ENCODE assay signal across 15 cellular contexts in the genomic region with DNA sequence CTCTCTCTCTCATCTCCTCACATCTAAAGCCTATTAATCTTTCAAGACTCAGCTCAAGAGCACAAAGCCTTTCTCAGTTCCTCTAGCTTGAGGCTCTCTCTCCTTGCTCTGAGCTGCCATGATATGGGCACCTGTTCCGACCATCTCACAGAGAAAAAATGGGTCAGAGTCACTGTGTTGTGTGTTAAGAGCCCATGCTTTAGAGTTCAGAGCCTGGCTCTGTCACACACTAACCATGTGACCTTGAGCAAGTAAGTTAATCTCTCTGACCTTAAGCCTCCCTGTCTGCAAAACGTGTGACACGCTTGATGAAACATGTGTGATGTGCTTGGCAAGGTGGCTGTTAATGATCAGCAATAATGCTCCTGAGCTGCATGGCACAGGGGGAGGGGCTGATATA.
DNase-seq lines count a peak whose midpoint lies in the region; ATAC-seq lines count a peak whose summit lies in the region.
"Had no signal": no experiment of that assay in that cellular context is flagged by ENCODE, and none has a peak within 500 bp of the region (broad histone marks: within the 10 kb centered on the region; RNA-seq: fewer than 3 reads in every experiment).

No MANE protein-coding gene starts in this region.

- H3K4me3 Mint-ChIP-seq in memory B cell, result peak overlapping the region; percentile 31
- H3K4me3 Mint-ChIP-seq: CD8-positive, alpha-beta T cell had no signal

- DNase-seq in NCI-H82 treated with DMSO at 0.1 percent for 48 hours (lab: John Stamatoyannopoulos, UW; ENCODE audit: unreplicated experiment) (peak; percentile 57), memory B cell (ENCODE audit: low spot score in 2 of 2) (no peak), NK-92 (lab: John Stamatoyannopoulos, UW; ENCODE audit: unreplicated experiment) (no peak), substantia nigra (lab: John Stamatoyannopoulos, UW) (no peak), NCI-H1694 (lab: John Stamatoyannopoulos, UW) (no peak)
- DNase-seq: activated effector memory CD4-positive, alpha-beta T cell treated with anti-CD3 and anti-CD28 coated beads, Interleukin-2, amount 50 U/mL, for 16 hours; CD8-positive, alpha-beta T cell; NCI-H1092; NCI-H510A treated with DMSO at 0.1 percent for 48 hours; testis had no signal

- H3K27me3 Mint-ChIP-seq in memory B cell, result no peaks in the 10 kb centered on the region

- H3K9me3 Mint-ChIP-seq in memory B cell, result peaks cover 3% of the 10 kb centered on the region
- H3K9me3 Mint-ChIP-seq: CD8-positive, alpha-beta T cell had no signal

- peak; percentile 56 for ATAC-seq in GM18511 (IDR thresholded peaks at IDR 0.05; ENCODE audit: unreplicated experiment)
- ATAC-seq in HG02623 (IDR thresholded peaks at IDR 0.05; ENCODE audit: unreplicated experiment), result peak; percentile 30
- ATAC-seq in memory B cell (ENCODE audit: low read depth), result peak; percentile 40
- ATAC-seq in GM19324 (IDR thresholded peaks at IDR 0.05; ENCODE audit: low FRiP score, unreplicated experiment), result no peak
- ATAC-seq: CD8-positive, alpha-beta T cell had no signal

- H3K4me1 Mint-ChIP-seq in memory B cell, result peaks cover 54% of the 10 kb centered on the region

- H3K27ac ChIP-seq in substantia nigra (ENCODE audit: low read depth, low read length, poor library complexity, severe bottlenecking), result no peak overlapping the region
- H3K27ac ChIP-seq: cardiac muscle cell, SK-N-MC, testis had no signal

- peak overlapping the region; percentile 61 for H3K27ac Mint-ChIP-seq in memory B cell
- H3K27ac Mint-ChIP-seq: CD8-positive, alpha-beta T cell had no signal

- peaks cover 4% of the 10 kb centered on the region for H3K36me3 Mint-ChIP-seq in memory B cell
- H3K36me3 Mint-ChIP-seq: CD8-positive, alpha-beta T cell had no signal
